ENCODE assay signal across 6 cellular contexts in the genomic region with DNA sequence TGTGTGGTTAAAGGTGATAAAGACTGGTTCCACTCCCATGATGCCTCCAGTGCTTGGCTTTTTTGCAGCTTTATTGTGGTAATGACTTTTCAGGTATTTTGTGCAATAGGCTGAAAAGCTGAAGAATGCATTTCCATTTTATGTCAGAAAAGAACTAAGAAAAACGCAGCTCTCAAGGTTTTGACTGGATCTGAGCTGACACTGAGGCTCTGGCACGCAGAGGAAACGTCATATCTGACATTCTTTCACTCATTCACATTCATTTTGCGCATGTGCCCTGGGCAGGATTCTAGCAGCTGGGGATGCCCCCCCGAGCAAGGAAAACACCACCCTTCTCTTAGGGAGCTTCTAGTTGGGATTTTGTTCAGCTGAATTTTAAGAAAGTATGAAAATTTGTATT.
"Had no signal": no experiment of that assay in that cellular context is flagged by ENCODE, and none has a peak within 500 bp of the region (broad histone marks: within the 10 kb centered on the region; RNA-seq: fewer than 3 reads in every experiment).

No MANE protein-coding gene starts in this region.

- DNase-seq: IMR-90, KBM-7, KG1 had no signal

- ATAC-seq: HepG2 had no signal

- H3K27ac ChIP-seq: HL-60 had no signal

- H3K4me3 ChIP-seq: K562 had no signal
